1 cellular context compared by ENCODE assay signal in the genomic region with DNA sequence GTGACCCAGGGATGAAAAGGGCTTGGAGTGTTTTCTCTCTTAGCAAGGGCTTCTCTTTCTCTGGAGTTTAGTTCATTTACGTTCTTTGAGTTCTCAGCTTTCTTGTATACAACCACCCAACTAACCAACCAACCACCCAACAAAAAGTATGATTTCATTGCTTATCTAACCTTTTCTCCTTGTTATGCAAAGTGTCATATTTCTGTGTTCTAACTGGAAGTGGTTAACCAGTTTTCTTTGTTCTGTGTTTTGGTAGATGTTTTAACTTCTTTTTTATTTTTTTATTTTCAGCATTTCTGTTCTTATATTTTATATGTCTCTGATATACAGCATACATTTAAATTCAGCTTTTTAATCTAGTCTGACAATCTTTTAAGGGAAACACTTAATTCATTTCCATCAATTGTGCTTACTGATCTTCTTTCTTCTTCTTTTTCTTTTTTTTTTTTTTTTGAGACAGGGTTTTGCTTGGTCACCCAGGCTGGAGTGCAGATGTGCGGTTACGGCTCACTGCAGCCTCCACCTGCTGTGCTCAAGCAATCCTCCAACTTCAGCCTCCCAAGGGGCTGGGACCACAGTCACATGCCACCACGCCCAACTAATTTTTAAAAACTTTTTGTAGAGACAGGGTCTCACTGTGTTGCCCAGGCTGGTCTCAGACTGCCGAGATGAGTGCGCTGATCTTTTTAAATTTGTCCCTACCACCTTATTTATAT.
TF ChIP-seq lines count a peak whose summit lies in the region.

No MANE protein-coding gene starts in this region.

TF ChIP-seq in HEK293, 187 proteins besides CTCF, POLR2A, EP300 and RAD21 (continued from another document):
- TF ChIP-seq, protein P1, sequence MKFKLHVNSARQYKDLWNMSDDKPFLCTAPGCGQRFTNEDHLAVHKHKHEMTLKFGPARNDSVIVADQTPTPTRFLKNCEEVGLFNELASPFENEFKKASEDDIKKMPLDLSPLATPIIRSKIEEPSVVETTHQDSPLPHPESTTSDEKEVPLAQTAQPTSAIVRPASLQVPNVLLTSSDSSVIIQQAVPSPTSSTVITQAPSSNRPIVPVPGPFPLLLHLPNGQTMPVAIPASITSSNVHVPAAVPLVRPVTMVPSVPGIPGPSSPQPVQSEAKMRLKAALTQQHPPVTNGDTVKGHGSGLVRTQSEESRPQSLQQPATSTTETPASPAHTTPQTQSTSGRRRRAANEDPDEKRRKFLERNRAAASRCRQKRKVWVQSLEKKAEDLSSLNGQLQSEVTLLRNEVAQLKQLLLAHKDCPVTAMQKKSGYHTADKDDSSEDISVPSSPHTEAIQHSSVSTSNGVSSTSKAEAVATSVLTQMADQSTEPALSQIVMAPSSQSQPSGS (tag by site-specific recombination; IDR thresholded peaks at IDR 0.05; ENCODE audit: low read depth), result no peak
- no peak for TF ChIP-seq KLF7 (tag by site-specific recombination; IDR thresholded peaks at IDR 0.05; ENCODE audit: borderline replicate concordance)
- no peak for TF ChIP-seq ZFP3 (tag by site-specific recombination; IDR thresholded peaks at IDR 0.05; ENCODE audit: low read depth)
- TF ChIP-seq SCRT2 (tag by site-specific recombination; IDR thresholded peaks at IDR 0.05), result no peak
- TF ChIP-seq ZNF37A (tag by site-specific recombination; IDR thresholded peaks at IDR 0.05), result no peak
- TF ChIP-seq PRDM1 (tag by site-specific recombination; IDR thresholded peaks at IDR 0.05), result no peak
- TF ChIP-seq, protein P2, sequence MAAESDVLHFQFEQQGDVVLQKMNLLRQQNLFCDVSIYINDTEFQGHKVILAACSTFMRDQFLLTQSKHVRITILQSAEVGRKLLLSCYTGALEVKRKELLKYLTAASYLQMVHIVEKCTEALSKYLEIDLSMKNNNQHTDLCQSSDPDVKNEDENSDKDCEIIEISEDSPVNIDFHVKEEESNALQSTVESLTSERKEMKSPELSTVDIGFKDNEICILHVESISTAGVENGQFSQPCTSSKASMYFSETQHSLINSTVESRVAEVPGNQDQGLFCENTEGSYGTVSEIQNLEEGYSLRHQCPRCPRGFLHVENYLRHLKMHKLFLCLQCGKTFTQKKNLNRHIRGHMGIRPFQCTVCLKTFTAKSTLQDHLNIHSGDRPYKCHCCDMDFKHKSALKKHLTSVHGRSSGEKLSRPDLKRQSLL (tag by site-specific recombination; IDR thresholded peaks at IDR 0.05), result no peak
- TF ChIP-seq ZNF600 (tag by site-specific recombination; IDR thresholded peaks at IDR 0.05), result peak; percentile 52; the same call in 1 of the 2 replicates
- no peak for TF ChIP-seq ZNF10 (tag by site-specific recombination; IDR thresholded peaks at IDR 0.05)
- 0 out of 2 replicates have a peak, but pooled peaks have one; percentile 41 for TF ChIP-seq ZNF548 (tag by site-specific recombination; IDR thresholded peaks at IDR 0.05)
- no peak for TF ChIP-seq ZNF214 (tag by site-specific recombination; IDR thresholded peaks at IDR 0.05; ENCODE audit: borderline replicate concordance)
- peak; percentile 17; the same call in 1 of the 2 replicates for TF ChIP-seq ZNF140 (tag by site-specific recombination; IDR thresholded peaks at IDR 0.05)
- no peak for TF ChIP-seq ZNF169 (tag by site-specific recombination; IDR thresholded peaks at IDR 0.05)
- no peak for TF ChIP-seq ZBTB20 (tag by site-specific recombination; IDR thresholded peaks at IDR 0.05)
- TF ChIP-seq, protein P3, sequence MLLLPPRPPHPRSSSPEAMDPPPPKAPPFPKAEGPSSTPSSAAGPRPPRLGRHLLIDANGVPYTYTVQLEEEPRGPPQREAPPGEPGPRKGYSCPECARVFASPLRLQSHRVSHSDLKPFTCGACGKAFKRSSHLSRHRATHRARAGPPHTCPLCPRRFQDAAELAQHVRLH (tag by site-specific recombination; IDR thresholded peaks at IDR 0.05), result no peak
- TF ChIP-seq ZBTB7A (tag by site-specific recombination; IDR thresholded peaks at IDR 0.05; ENCODE audit: low read depth), result no peak
- no peak for TF ChIP-seq ZNF558 (tag by site-specific recombination; IDR thresholded peaks at IDR 0.05)
- no peak for TF ChIP-seq ZNF433 (tag by site-specific recombination; IDR thresholded peaks at IDR 0.05; ENCODE audit: low read depth)
- no peak for TF ChIP-seq SCRT1 (tag by site-specific recombination; IDR thresholded peaks at IDR 0.05; ENCODE audit: borderline replicate concordance)
